17 cellular contexts compared by ENCODE assay signal in genomic region chr4:142473218-142473959, GRCh38.
DNase-seq lines count a peak whose midpoint lies in the region; ATAC-seq and TF ChIP-seq lines count a peak whose summit lies in the region.
"Had no signal": no experiment of that assay in that cellular context is flagged by ENCODE, and none has a peak within 500 bp of the region (broad histone marks: within the 10 kb centered on the region; RNA-seq: fewer than 3 reads in every experiment).

No MANE protein-coding gene starts in this region.

- peak overlapping the region; percentile 51 for H3K27ac ChIP-seq in HCT116 (ENCODE audit: low read depth, low read length)
- H3K27ac ChIP-seq: left lung had no signal

- in situ Hi-C loops in G401 (cut with HindIII; ENCODE audit: low sequenced_read_pairs) = no loop called here

- peaks cover 12% of the 10 kb centered on the region for H3K4me1 ChIP-seq in BE2C
- peaks cover 29 to 31% of the 10 kb centered on the region in 2 experiments for H3K4me1 ChIP-seq in HCT116 (ENCODE audit: control insufficient read depth in 1 of 2, insufficient read depth in 2 of 2, low read length in 2 of 2)
- H3K4me1 ChIP-seq: left lung had no signal

- intact Hi-C loops in HCT116 (cut with micrococcal nuclease) = no loop called here
- intact Hi-C loops in left colon (cut with DNase I, micrococcal nuclease) = no loop called here

- CTCF ChIA-PET in HCT116 (lab: Charles Lee) = no interaction called here
- CTCF ChIA-PET in activated CD8-positive, alpha-beta T cell treated with anti-CD3 and anti-CD28 coated beads, Interleukin-2, amount 10 ng/mL, durations not matched to agents 7 days and 5 days (lab: Charles Lee) = interaction anchor here (1.3 kb wide), 1 partner anchor 56 kb away, joined by 3 read pairs; no protein-coding TSS in a partner anchor

- no peaks in the 10 kb centered on the region for H3K9me2 ChIP-seq in HCT116 (ENCODE audit: insufficient read depth)

- TF ChIP-seq POLR2A in HCT116 (IDR thresholded peaks at IDR 0.05; ENCODE audit: borderline replicate concordance, extremely low read depth, insufficient read depth, insufficient read length) = no peak

- no peak for ATAC-seq in HCT116
- no peak for ATAC-seq in T-helper 17 cell
- ATAC-seq in left colon = peak; percentile 81
- no peak for ATAC-seq in activated CD8-positive, alpha-beta T cell treated with anti-CD3 and anti-CD28 coated beads, Interleukin-2, amount 10 ng/mL, durations not matched to agents 7 days and 5 days
- no peak for ATAC-seq in HG02840 (IDR thresholded peaks at IDR 0.05; ENCODE audit: low FRiP score, unreplicated experiment)

- RAD21 ChIA-PET in HCT116 (lab: Charles Lee; ENCODE audit: low non-redundant PET in 1 of 2, low total read pairs in 2 of 2, uncharacterized antibody in 2 of 2, unreplicated experiment in 2 of 2) = no interaction called here

- H3K36me3 Mint-ChIP-seq in T-helper 17 cell (ENCODE audit: low read depth) = no peaks in the 10 kb centered on the region
- no peaks in the 10 kb centered on the region for H3K36me3 Mint-ChIP-seq in activated CD8-positive, alpha-beta T cell treated with anti-CD3 and anti-CD28 coated beads, Interleukin-2, amount 10 ng/mL, durations not matched to agents 7 days and 5 days (ENCODE audit: low read depth)
- H3K36me3 Mint-ChIP-seq: activated naive CD4-positive, alpha-beta T cell treated with anti-CD3 and anti-CD28 coated beads, Interleukin-2, amount 50 U/mL, for 24 hours; stimulated activated memory B cell treated with anti-CD40 and anti-IgM and Interleukin-4, amounts not matched to agents 10 μg/mL and 1 μg/mL and 100 μg/mL, for 72 hours had no signal

- peaks cover 19% of the 10 kb centered on the region for H3K4me1 Mint-ChIP-seq in T-helper 17 cell
- H3K4me1 Mint-ChIP-seq in activated CD8-positive, alpha-beta T cell treated with anti-CD3 and anti-CD28 coated beads, Interleukin-2, amount 10 ng/mL, durations not matched to agents 7 days and 5 days (ENCODE audit: low read depth) = no peaks in the 10 kb centered on the region
- H3K4me1 Mint-ChIP-seq: B cell; stimulated activated memory B cell treated with anti-CD40 and anti-IgM and Interleukin-4, amounts not matched to agents 10 μg/mL and 1 μg/mL and 100 μg/mL, for 72 hours had no signal

- H3K4me2 ChIP-seq in HCT116 (ENCODE audit: low read length) = peak overlapping the region; percentile 50

- H3K36me3 ChIP-seq in BE2C = no peaks in the 10 kb centered on the region
- H3K36me3 ChIP-seq in HCT116 (ENCODE audit: control insufficient read depth in 1 of 2, insufficient read depth in 2 of 2, low read length in 2 of 2) = no peaks in the 10 kb centered on the region
- H3K36me3 ChIP-seq: left lung had no signal

- no peaks in the 10 kb centered on the region for H4K20me1 ChIP-seq in HCT116 (ENCODE audit: insufficient read depth)

- POLR2A ChIA-PET in HCT116 (lab: Charles Lee) = interaction anchor here (1.0 kb wide), 1 partner anchor 65 kb away, joined by 3 read pairs; no protein-coding TSS in a partner anchor
- POLR2A ChIA-PET in activated CD8-positive, alpha-beta T cell treated with anti-CD3 and anti-CD28 coated beads, Interleukin-2, amount 10 ng/mL, durations not matched to agents 7 days and 5 days (lab: Charles Lee) = interaction anchor here (0.6 kb wide), 1 partner anchor 64 kb away, joined by 3 read pairs; no protein-coding TSS in a partner anchor

- H3K27ac Mint-ChIP-seq in T-helper 17 cell = peak overlapping the region; percentile 73
- no peak overlapping the region for H3K27ac Mint-ChIP-seq in activated CD8-positive, alpha-beta T cell treated with anti-CD3 and anti-CD28 coated beads, Interleukin-2, amount 10 ng/mL, durations not matched to agents 7 days and 5 days
- H3K27ac Mint-ChIP-seq: activated CD4-positive, alpha-beta memory T cell treated with anti-CD3 and anti-CD28 coated beads for 36 hours; activated naive CD4-positive, alpha-beta T cell treated with anti-CD3 and anti-CD28 coated beads, Interleukin-2, amount 50 U/mL, for 24 hours; B cell; stimulated activated memory B cell treated with anti-CD40 and anti-IgM and Interleukin-4, amounts not matched to agents 10 μg/mL and 1 μg/mL and 100 μg/mL, for 72 hours; T-helper 2 cell treated with Interferon-gamma antibody and Interleukin-4, amounts not matched to agents 5 μg/mL and 100 μg/mL, for 36 hours had no signal

- no peaks in the 10 kb centered on the region for H3K79me2 ChIP-seq in HCT116 (ENCODE audit: insufficient read depth, low read length)

- H2AFZ ChIP-seq in HCT116 (ENCODE audit: low read depth, low read length, poor library complexity, severe bottlenecking) = no peak overlapping the region

- no peak overlapping the region for H3K4me3 ChIP-seq in BE2C (ENCODE audit: low read depth, low read length)
- no peak overlapping the region for H3K4me3 ChIP-seq in HCT116 (replicated peaks in 1 of 2; ENCODE audit: low read depth in 1 of 2, low read length in 2 of 2)
- H3K4me3 ChIP-seq: left lung had no signal

- TF ChIP-seq RAD21 in HCT116 (IDR thresholded peaks at IDR 0.05; ENCODE audit: low read depth) = no peak

- no TSS peak for BruUV-seq in HCT116 (replicated peaks; lab: Mats Ljungman, UMichigan)

- DNase-seq in BE2C (peak; percentile 31), HCT116 (ENCODE audit: low read depth, low spot score) (no peak), T-helper 17 cell (no peak), left colon (no peak), G401 (ENCODE audit: low spot score) (no peak), iPS-NIHi7 (ENCODE audit: extremely low spot score) (no peak)
- DNase-seq in activated CD8-positive, alpha-beta T cell treated with anti-CD3 and anti-CD28 coated beads, Interleukin-2, amount 10 ng/mL, durations not matched to agents 7 days and 5 days = no peak
- DNase-seq: activated CD4-positive, alpha-beta memory T cell treated with anti-CD3 and anti-CD28 coated beads for 36 hours; left lung; NCI-H1436 treated with DMSO at 0.1 percent for 48 hours; occipital lobe; stimulated activated CD4-positive, alpha-beta T cell treated with anti-CD3 and anti-CD28 coated beads, Interleukin-1b, Interleukin-23, amount 100 ng/mL, for 48 hours had no signal

- TF ChIP-seq CTCF in BE2C (IDR thresholded peaks at IDR 0.05; ENCODE audit: low read depth, low read length) = no peak
- TF ChIP-seq CTCF in HCT116 (IDR thresholded peaks at IDR 0.05 in 2 of 3, conservative IDR thresholded peaks at IDR 0.05 in 1 of 3; ENCODE audit: borderline replicate concordance in 1 of 3, insufficient read depth in 1 of 3, low read depth in 2 of 3, low read length in 2 of 3) = no peak

- no peaks in the 10 kb centered on the region for H3K27me3 Mint-ChIP-seq in T-helper 17 cell
- H3K27me3 Mint-ChIP-seq in activated CD8-positive, alpha-beta T cell treated with anti-CD3 and anti-CD28 coated beads, Interleukin-2, amount 10 ng/mL, durations not matched to agents 7 days and 5 days (ENCODE audit: low read depth) = no peaks in the 10 kb centered on the region
- H3K27me3 Mint-ChIP-seq: activated CD4-positive, alpha-beta memory T cell treated with anti-CD3 and anti-CD28 coated beads for 36 hours; activated naive CD4-positive, alpha-beta T cell treated with anti-CD3 and anti-CD28 coated beads, Interleukin-2, amount 50 U/mL, for 24 hours; B cell; stimulated activated memory B cell treated with anti-CD40 and anti-IgM and Interleukin-4, amounts not matched to agents 10 μg/mL and 1 μg/mL and 100 μg/mL, for 72 hours had no signal

- H3K27me3 ChIP-seq in BE2C (no peaks in the 10 kb centered on the region), HCT116 (ENCODE audit: insufficient read depth, low read length) (no peaks in the 10 kb centered on the region)
- H3K27me3 ChIP-seq: left lung had no signal

- no peaks in the 10 kb centered on the region for H3K9me3 ChIP-seq in BE2C
- H3K9me3 ChIP-seq in HCT116 (ENCODE audit: control insufficient read depth in 1 of 2, insufficient read depth in 1 of 2, low read depth in 1 of 2, low read length in 2 of 2) = no peaks in the 10 kb centered on the region
- H3K9me3 ChIP-seq in T-helper 17 cell (ENCODE audit: control insufficient read depth, low read length, poor library complexity, severe bottlenecking) = no peaks in the 10 kb centered on the region
- H3K9me3 ChIP-seq: left lung had no signal

- H3K9me3 Mint-ChIP-seq in activated CD8-positive, alpha-beta T cell treated with anti-CD3 and anti-CD28 coated beads, Interleukin-2, amount 10 ng/mL, durations not matched to agents 7 days and 5 days (ENCODE audit: insufficient read depth) = no peaks in the 10 kb centered on the region
- H3K9me3 Mint-ChIP-seq: activated CD4-positive, alpha-beta memory T cell treated with anti-CD3 and anti-CD28 coated beads for 36 hours; activated naive CD4-positive, alpha-beta T cell treated with anti-CD3 and anti-CD28 coated beads, Interleukin-2, amount 50 U/mL, for 24 hours; stimulated activated memory B cell treated with anti-CD40 and anti-IgM and Interleukin-4, amounts not matched to agents 10 μg/mL and 1 μg/mL and 100 μg/mL, for 72 hours; T-helper 2 cell treated with Interferon-gamma antibody and Interleukin-4, amounts not matched to agents 5 μg/mL and 100 μg/mL, for 36 hours had no signal

- no peak overlapping the region for H3K4me3 Mint-ChIP-seq in T-helper 17 cell
- H3K4me3 Mint-ChIP-seq in activated CD8-positive, alpha-beta T cell treated with anti-CD3 and anti-CD28 coated beads, Interleukin-2, amount 10 ng/mL, durations not matched to agents 7 days and 5 days = no peak overlapping the region
- H3K4me3 Mint-ChIP-seq: activated CD4-positive, alpha-beta memory T cell treated with anti-CD3 and anti-CD28 coated beads for 36 hours; activated naive CD4-positive, alpha-beta T cell treated with anti-CD3 and anti-CD28 coated beads, Interleukin-2, amount 50 U/mL, for 24 hours; B cell; stimulated activated memory B cell treated with anti-CD40 and anti-IgM and Interleukin-4, amounts not matched to agents 10 μg/mL and 1 μg/mL and 100 μg/mL, for 72 hours; T-helper 2 cell treated with Interferon-gamma antibody and Interleukin-4, amounts not matched to agents 5 μg/mL and 100 μg/mL, for 36 hours had no signal

- no peak overlapping the region for H3K9ac ChIP-seq in HCT116 (ENCODE audit: low read length)

TF ChIP-seq in HCT116, 20 proteins besides CTCF, POLR2A, EP300 and RAD21 (continues in another document):
- TF ChIP-seq, protein P1, sequence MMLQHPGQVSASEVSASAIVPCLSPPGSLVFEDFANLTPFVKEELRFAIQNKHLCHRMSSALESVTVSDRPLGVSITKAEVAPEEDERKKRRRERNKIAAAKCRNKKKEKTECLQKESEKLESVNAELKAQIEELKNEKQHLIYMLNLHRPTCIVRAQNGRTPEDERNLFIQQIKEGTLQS (IDR thresholded peaks at IDR 0.05) = no peak
